14 cellular contexts compared by ENCODE assay signal in the genomic region with DNA sequence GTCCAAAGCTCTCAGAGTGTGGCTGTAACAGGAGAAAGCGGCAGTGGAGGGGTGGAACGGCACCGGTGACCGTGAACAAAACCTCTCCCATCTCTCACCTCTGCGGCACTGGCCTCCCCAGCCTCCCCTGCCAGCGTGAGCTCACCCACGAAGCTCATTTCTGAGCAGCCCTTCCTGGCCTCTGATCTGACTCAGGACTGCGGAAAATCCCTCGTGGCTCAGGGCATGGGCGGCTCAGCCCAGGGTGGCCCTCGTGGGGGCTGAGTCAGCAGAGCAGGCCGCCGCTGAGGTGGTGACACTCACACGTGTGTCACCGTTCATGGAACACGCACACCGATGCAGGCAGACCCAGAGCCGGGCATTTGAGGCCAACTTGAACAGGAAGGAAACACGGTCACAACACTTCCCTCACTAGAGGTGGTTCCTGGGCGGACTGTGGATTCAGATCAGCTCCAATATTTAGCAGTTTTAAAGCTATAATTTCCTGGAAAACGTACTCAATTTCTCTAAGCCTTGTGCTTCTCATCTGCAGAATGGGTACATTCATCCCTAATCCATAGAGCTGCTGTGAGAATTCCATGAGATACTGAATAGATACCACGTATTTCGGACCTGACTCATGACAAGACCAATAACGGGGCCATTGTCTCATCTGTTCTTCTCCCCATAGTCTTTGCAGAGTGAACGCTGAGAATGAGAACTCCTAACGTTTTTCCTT.
A peak's percentile ranks its signal among the peaks of the same experiment; 100 is the strongest.
DNase-seq lines count a peak whose midpoint lies in the region; ATAC-seq and TF ChIP-seq lines count a peak whose summit lies in the region.
"Had no signal": no experiment of that assay in that cellular context is flagged by ENCODE, and none has a peak within 500 bp of the region (broad histone marks: within the 10 kb centered on the region; RNA-seq: fewer than 3 reads in every experiment).

No MANE protein-coding gene starts in this region.

- no peak overlapping the region for H3K4me3 ChIP-seq in heart left ventricle
- no peak overlapping the region for H3K4me3 ChIP-seq in heart right ventricle
- H3K4me3 ChIP-seq: gastroesophageal sphincter, PC-9 had no signal

- H3K9me3 Mint-ChIP-seq in activated T-cell treated with anti-CD3 and anti-CD28 coated beads, Interleukin-2, amount 50 U/mL, for 24 hours, result no peaks in the 10 kb centered on the region
- no peaks in the 10 kb centered on the region for H3K9me3 Mint-ChIP-seq in stimulated activated effector memory CD8-positive, alpha-beta T cell treated with anti-CD3 and anti-CD28 coated beads, Interleukin-12 subunit alpha, Interleukin-12 subunit beta, amount 100 ng/mL, for 72 hours

- H3K4me1 Mint-ChIP-seq in activated T-cell treated with anti-CD3 and anti-CD28 coated beads, Interleukin-2, amount 50 U/mL, for 24 hours (ENCODE audit: low read depth), result peaks cover 6% of the 10 kb centered on the region
- peaks cover 34% of the 10 kb centered on the region for H3K4me1 Mint-ChIP-seq in stimulated activated effector memory CD8-positive, alpha-beta T cell treated with anti-CD3 and anti-CD28 coated beads, Interleukin-12 subunit alpha, Interleukin-12 subunit beta, amount 100 ng/mL, for 72 hours
- H3K4me1 Mint-ChIP-seq: CD4-positive, CD25-positive, alpha-beta regulatory T cell had no signal

- WGBS in heart left ventricle, 4 donors, result 77 to 81% (median 80%) methylated on average over 16 to 26 of the region's 26 CpGs
- 76 to 83% methylated on average over 26 of the region's 26 CpGs for WGBS in heart right ventricle, 2 donors

- no peak for ATAC-seq in left cardiac atrium
- ATAC-seq in heart left ventricle, result no peak
- peak; percentile 96 for ATAC-seq in stimulated activated effector memory CD8-positive, alpha-beta T cell treated with anti-CD3 and anti-CD28 coated beads, Interleukin-12 subunit alpha, Interleukin-12 subunit beta, amount 100 ng/mL, for 72 hours
- no peak for ATAC-seq in heart right ventricle
- ATAC-seq: gastroesophageal sphincter, left lobe of liver had no signal

- H3K4me3 Mint-ChIP-seq in activated T-cell treated with anti-CD3 and anti-CD28 coated beads, Interleukin-2, amount 50 U/mL, for 24 hours, result no peak overlapping the region
- peak overlapping the region; percentile 23 for H3K4me3 Mint-ChIP-seq in stimulated activated effector memory CD8-positive, alpha-beta T cell treated with anti-CD3 and anti-CD28 coated beads, Interleukin-12 subunit alpha, Interleukin-12 subunit beta, amount 100 ng/mL, for 72 hours
- H3K4me3 Mint-ChIP-seq: CD4-positive, CD25-positive, alpha-beta regulatory T cell; dendritic cell treated with granulocyte-macrophage colony-stimulating factor and Interleukin-4, amounts not matched to agents 40 ng/mL and 50 ng/mL, for 4 days had no signal

- H3K27me3 Mint-ChIP-seq in activated T-cell treated with anti-CD3 and anti-CD28 coated beads, Interleukin-2, amount 50 U/mL, for 24 hours, result peaks cover 59% of the 10 kb centered on the region

- DNase-seq in left cardiac atrium, result peak; percentile 16
- no peak for DNase-seq in heart left ventricle
- DNase-seq in activated T-cell treated with anti-CD3 and anti-CD28 coated beads, Interleukin-2, amount 50 U/mL, for 24 hours, result peak; percentile 38
- DNase-seq in kidney tubule cell (ENCODE audit: low spot score), result peak; percentile 93
- peak in 1 of 2 donors; percentile 29 for DNase-seq in stimulated activated effector memory CD8-positive, alpha-beta T cell treated with anti-CD3 and anti-CD28 coated beads, Interleukin-12 subunit alpha, Interleukin-12 subunit beta, amount 100 ng/mL, for 72 hours (ENCODE audit: low spot score in 2 of 2)
- DNase-seq in NCI-H1417 treated with DMSO at 0.1 percent for 48 hours (lab: John Stamatoyannopoulos, UW), result no peak
- no peak for DNase-seq in heart right ventricle
- no peak for DNase-seq in amniotic stem cell (lab: John Stamatoyannopoulos, UW)
- DNase-seq: CD4-positive, CD25-positive, alpha-beta regulatory T cell; PC-9; small intestine had no signal

- H3K36me3 ChIP-seq in heart left ventricle (no peaks in the 10 kb centered on the region), heart right ventricle (no peaks in the 10 kb centered on the region)
- H3K36me3 ChIP-seq: gastroesophageal sphincter had no signal

- TF ChIP-seq POLR2A in heart left ventricle (IDR thresholded peaks at IDR 0.05), result no peak

- no peaks in the 10 kb centered on the region for H3K36me3 Mint-ChIP-seq in activated T-cell treated with anti-CD3 and anti-CD28 coated beads, Interleukin-2, amount 50 U/mL, for 24 hours (ENCODE audit: low read depth)
- peaks cover 9% of the 10 kb centered on the region for H3K36me3 Mint-ChIP-seq in stimulated activated effector memory CD8-positive, alpha-beta T cell treated with anti-CD3 and anti-CD28 coated beads, Interleukin-12 subunit alpha, Interleukin-12 subunit beta, amount 100 ng/mL, for 72 hours
- H3K36me3 Mint-ChIP-seq: CD4-positive, CD25-positive, alpha-beta regulatory T cell had no signal

- H3K27ac Mint-ChIP-seq in activated T-cell treated with anti-CD3 and anti-CD28 coated beads, Interleukin-2, amount 50 U/mL, for 24 hours, result no peak overlapping the region
- H3K27ac Mint-ChIP-seq in stimulated activated effector memory CD8-positive, alpha-beta T cell treated with anti-CD3 and anti-CD28 coated beads, Interleukin-12 subunit alpha, Interleukin-12 subunit beta, amount 100 ng/mL, for 72 hours, result peak overlapping the region; percentile 79
- H3K27ac Mint-ChIP-seq: CD4-positive, CD25-positive, alpha-beta regulatory T cell; dendritic cell treated with granulocyte-macrophage colony-stimulating factor and Interleukin-4, amounts not matched to agents 40 ng/mL and 50 ng/mL, for 4 days had no signal

- H3K27me3 ChIP-seq in heart left ventricle (peaks cover 0 to 13% (median 0%) of the 10 kb centered on the region in 9 donors), heart right ventricle (peaks cover 0 to 45% (median 25%) of the 10 kb centered on the region in 7 donors)

- intact Hi-C loops in left cardiac atrium (cut with DNase I) (no loop called here), heart left ventricle (cut with DNase I) (no loop called here), heart right ventricle (cut with DNase I) (no loop called here)

- H3K9me3 ChIP-seq in heart left ventricle (no peaks in the 10 kb centered on the region), heart right ventricle (no peaks in the 10 kb centered on the region)
- H3K9me3 ChIP-seq: gastroesophageal sphincter had no signal

- TF ChIP-seq CTCF in heart left ventricle (IDR thresholded peaks at IDR 0.05), result no peak
- TF ChIP-seq CTCF in heart right ventricle (IDR thresholded peaks at IDR 0.05), result no peak

- H3K4me1 ChIP-seq in heart left ventricle (peaks cover 0 to 2% (median 0%) of the 10 kb centered on the region in 12 donors), heart right ventricle (no peaks in the 10 kb centered on the region)
- H3K4me1 ChIP-seq: gastroesophageal sphincter had no signal

- H3K27ac ChIP-seq in heart left ventricle (no peak overlapping the region), heart right ventricle (no peak overlapping the region)
- H3K27ac ChIP-seq: gastroesophageal sphincter, PC-9 had no signal

Comparison
In these comparisons a context has a peak if more than half of its experiments do, and no peak if none do; other contexts are left out.
1. DNase-seq: peak in left cardiac atrium (single experiment), activated T-cell treated with anti-CD3 and anti-CD28 coated beads, Interleukin-2, amount 50 U/mL, for 24 hours (single experiment) and kidney tubule cell (single experiment); none in heart left ventricle (0 of 5), NCI-H1417 treated with DMSO at 0.1 percent for 48 hours (single experiment), heart right ventricle (0 of 2) and amniotic stem cell (single experiment).